6 cellular contexts compared by ENCODE assay signal in genomic region chr14:26995301-26995700, GRCh38.
"Had no signal": no experiment of that assay in that cellular context is flagged by ENCODE, and none has a peak within 500 bp of the region (broad histone marks: within the 10 kb centered on the region; RNA-seq: fewer than 3 reads in every experiment).

No MANE protein-coding gene starts in this region.

- DNase-seq: GM23248, GOT3, H9, HCEC 1CT, KBM-7 had no signal

- FAIRE-seq: HepG2 had no signal

- H3K27ac ChIP-seq: GM23248 had no signal

- H3K9ac ChIP-seq: GM23248 had no signal

- H3K4me3 ChIP-seq: GM23248 had no signal

- H2AFZ ChIP-seq: GM23248 had no signal
